In genomic region chr22:48902001-48902869, GRCh38 we compare ENCODE assay signal across 20 cellular contexts.
"Had no signal": no experiment of that assay in that cellular context is flagged by ENCODE, and none has a peak within 500 bp of the region (broad histone marks: within the 10 kb centered on the region; RNA-seq: fewer than 3 reads in every experiment).

No MANE protein-coding gene starts in this region.

- H3K27ac ChIP-seq: epithelial cell of prostate, heart left ventricle, psoas muscle, right atrium auricular region, skin epidermis, thyroid gland, WERI-Rb-1 had no signal

- DNase-seq: activated CD8-positive, alpha-beta memory T cell treated with anti-CD3 and anti-CD28 coated beads, Interleukin-2, amount 50 U/mL, for 4 hours; activated naive CD4-positive, alpha-beta T cell treated with anti-CD3 and anti-CD28 coated beads, Interleukin-2, amount 10 ng/mL, durations not matched to agents 7 days and 5 days; activated naive CD8-positive, alpha-beta T cell treated with anti-CD3 and anti-CD28 coated beads, Interleukin-2, amount 50 U/mL, for 24 hours; activated T-cell treated with anti-CD3 and anti-CD28 coated beads, Interleukin-2, amount 50 U/mL, for 24 hours; cerebellar nuclear complex; naive thymus-derived CD4-positive, alpha-beta T cell; psoas muscle; stimulated activated CD4-positive, alpha-beta T cell treated with anti-CD3 and anti-CD28 coated beads, Interleukin-1b, Interleukin-23, amount 100 ng/mL, for 48 hours; substantia nigra; T-helper 1 cell; thyroid gland; WERI-Rb-1 had no signal

- H3K4me3 ChIP-seq: heart left ventricle, lung, psoas muscle, right atrium auricular region, skin epidermis, thyroid gland had no signal

- H3K4me1 Mint-ChIP-seq: activated naive CD4-positive, alpha-beta T cell treated with anti-CD3 and anti-CD28 coated beads, Interleukin-2, amount 10 ng/mL, durations not matched to agents 7 days and 5 days; activated naive CD8-positive, alpha-beta T cell treated with anti-CD3 and anti-CD28 coated beads, Interleukin-2, amount 50 U/mL, for 24 hours; activated T-helper 17 cell treated with anti-CD3 and anti-CD28 coated beads, Interleukin-2, amount 50 U/mL, for 72 hours; neural crest cell had no signal

- H3K27me3 Mint-ChIP-seq: activated naive CD4-positive, alpha-beta T cell treated with anti-CD3 and anti-CD28 coated beads, Interleukin-2, amount 10 ng/mL, durations not matched to agents 7 days and 5 days had no signal

- H3K4me3 Mint-ChIP-seq: activated naive CD4-positive, alpha-beta T cell treated with anti-CD3 and anti-CD28 coated beads, Interleukin-2, amount 10 ng/mL, durations not matched to agents 7 days and 5 days; activated naive CD8-positive, alpha-beta T cell treated with anti-CD3 and anti-CD28 coated beads, Interleukin-2, amount 50 U/mL, for 24 hours; activated T-cell treated with anti-CD3 and anti-CD28 coated beads, Interleukin-2, amount 50 U/mL, for 24 hours; activated T-helper 17 cell treated with anti-CD3 and anti-CD28 coated beads, Interleukin-2, amount 50 U/mL, for 72 hours; naive thymus-derived CD4-positive, alpha-beta T cell; neural crest cell; stimulated activated naive CD8-positive, alpha-beta T cell treated with anti-CD3 and anti-CD28 coated beads, Interleukin-15, Interleukin-2, amounts not matched to agents 100 ng/mL and 50 ng/mL, for 24 hours had no signal

- H3K36me3 Mint-ChIP-seq: activated naive CD4-positive, alpha-beta T cell treated with anti-CD3 and anti-CD28 coated beads, Interleukin-2, amount 10 ng/mL, durations not matched to agents 7 days and 5 days; naive thymus-derived CD4-positive, alpha-beta T cell had no signal

- ATAC-seq: activated naive CD8-positive, alpha-beta T cell treated with anti-CD3 and anti-CD28 coated beads, Interleukin-2, amount 50 U/mL, for 24 hours; activated T-helper 17 cell treated with anti-CD3 and anti-CD28 coated beads, Interleukin-2, amount 50 U/mL, for 72 hours; heart left ventricle; naive thymus-derived CD4-positive, alpha-beta T cell; psoas muscle had no signal

- H3K9me3 Mint-ChIP-seq: activated naive CD4-positive, alpha-beta T cell treated with anti-CD3 and anti-CD28 coated beads, Interleukin-2, amount 10 ng/mL, durations not matched to agents 7 days and 5 days; activated naive CD8-positive, alpha-beta T cell treated with anti-CD3 and anti-CD28 coated beads, Interleukin-2, amount 50 U/mL, for 24 hours; activated T-cell treated with anti-CD3 and anti-CD28 coated beads, Interleukin-2, amount 50 U/mL, for 24 hours; activated T-helper 17 cell treated with anti-CD3 and anti-CD28 coated beads, Interleukin-2, amount 50 U/mL, for 72 hours; neural crest cell; stimulated activated naive CD8-positive, alpha-beta T cell treated with anti-CD3 and anti-CD28 coated beads, Interleukin-15, Interleukin-2, amounts not matched to agents 100 ng/mL and 50 ng/mL, for 24 hours had no signal

- H3K27ac Mint-ChIP-seq: activated naive CD4-positive, alpha-beta T cell treated with anti-CD3 and anti-CD28 coated beads, Interleukin-2, amount 10 ng/mL, durations not matched to agents 7 days and 5 days; activated naive CD8-positive, alpha-beta T cell treated with anti-CD3 and anti-CD28 coated beads, Interleukin-2, amount 50 U/mL, for 24 hours; activated T-cell treated with anti-CD3 and anti-CD28 coated beads, Interleukin-2, amount 50 U/mL, for 24 hours; activated T-helper 17 cell treated with anti-CD3 and anti-CD28 coated beads, Interleukin-2, amount 50 U/mL, for 72 hours; naive thymus-derived CD4-positive, alpha-beta T cell; stimulated activated naive CD8-positive, alpha-beta T cell treated with anti-CD3 and anti-CD28 coated beads, Interleukin-15, Interleukin-2, amounts not matched to agents 100 ng/mL and 50 ng/mL, for 24 hours had no signal
